In genomic region chr18:79553696-79554095, GRCh38 we compare ENCODE assay signal across 24 cellular contexts.
"Had no signal": no experiment of that assay in that cellular context is flagged by ENCODE, and none has a peak within 500 bp of the region (broad histone marks: within the 10 kb centered on the region; RNA-seq: fewer than 3 reads in every experiment).

No MANE protein-coding gene starts in this region.

- ATAC-seq: gastrocnemius medialis; left colon; pancreas; right lobe of liver; stimulated activated naive B cell treated with anti-CD40 and anti-IgM and Interleukin-4, amounts not matched to agents 10 μg/mL and 1 μg/mL and 100 μg/mL, for 72 hours had no signal

- H3K4me3 ChIP-seq: dorsolateral prefrontal cortex, gastrocnemius medialis, lung, pancreas, right lobe of liver, thoracic aorta, transverse colon, vagina had no signal

- H3K27me3 Mint-ChIP-seq: progenitor cell of endocrine pancreas; stimulated activated naive B cell treated with anti-CD40 and anti-IgM and Interleukin-4, amounts not matched to agents 10 μg/mL and 1 μg/mL and 100 μg/mL, for 72 hours; stimulated activated naive CD8-positive, alpha-beta T cell treated with anti-CD3 and anti-CD28 coated beads, Interleukin-15, Interleukin-2, amounts not matched to agents 100 ng/mL and 50 ng/mL, for 24 hours had no signal

- DNase-seq: central memory CD4-positive, alpha-beta T cell; effector CD4-positive, alpha-beta T cell; foreskin fibroblast; gastrocnemius medialis; kidney glomerular epithelial cell; left colon; midbrain; nephron progenitor cell; occipital lobe; pancreas; small intestine; stimulated activated CD4-positive, alpha-beta T cell treated with anti-CD3 and anti-CD28 coated beads, Interleukin-15, amount 100 ng/mL, for 24 hours; stimulated activated CD4-positive, alpha-beta T cell treated with anti-CD3 and anti-CD28 coated beads, Interleukin-2, amount 100 ng/mL, for 48 hours; stimulated activated naive B cell treated with anti-CD40 and anti-IgM and Interleukin-4, amounts not matched to agents 10 μg/mL and 1 μg/mL and 100 μg/mL, for 72 hours; transverse colon had no signal

- H3K4me3 Mint-ChIP-seq: memory B cell; nephron progenitor cell; stimulated activated naive B cell treated with anti-CD40 and anti-IgM and Interleukin-4, amounts not matched to agents 10 μg/mL and 1 μg/mL and 100 μg/mL, for 72 hours; stimulated activated naive CD8-positive, alpha-beta T cell treated with anti-CD3 and anti-CD28 coated beads, Interleukin-15, Interleukin-2, amounts not matched to agents 100 ng/mL and 50 ng/mL, for 24 hours had no signal

- H3K36me3 ChIP-seq: gastrocnemius medialis, pancreas, right lobe of liver, thoracic aorta, transverse colon, vagina had no signal

- H3K4me1 Mint-ChIP-seq: memory B cell; stimulated activated naive B cell treated with anti-CD40 and anti-IgM and Interleukin-4, amounts not matched to agents 10 μg/mL and 1 μg/mL and 100 μg/mL, for 72 hours had no signal

- H3K9me3 ChIP-seq: gastrocnemius medialis, pancreas, right lobe of liver, thoracic aorta, transverse colon, vagina had no signal

- H3K4me1 ChIP-seq: gastrocnemius medialis, pancreas, right lobe of liver, transverse colon, vagina had no signal

- H3K36me3 Mint-ChIP-seq: memory B cell; stimulated activated naive B cell treated with anti-CD40 and anti-IgM and Interleukin-4, amounts not matched to agents 10 μg/mL and 1 μg/mL and 100 μg/mL, for 72 hours had no signal

- H3K27ac ChIP-seq: dorsolateral prefrontal cortex, epithelial cell of prostate, gastrocnemius medialis, pancreas, right lobe of liver, thoracic aorta, transverse colon, vagina had no signal

- H3K27me3 ChIP-seq: pancreas, right lobe of liver, transverse colon, vagina had no signal

- H3K27ac Mint-ChIP-seq: memory B cell; nephron progenitor cell; progenitor cell of endocrine pancreas; stimulated activated naive B cell treated with anti-CD40 and anti-IgM and Interleukin-4, amounts not matched to agents 10 μg/mL and 1 μg/mL and 100 μg/mL, for 72 hours; stimulated activated naive CD8-positive, alpha-beta T cell treated with anti-CD3 and anti-CD28 coated beads, Interleukin-15, Interleukin-2, amounts not matched to agents 100 ng/mL and 50 ng/mL, for 24 hours had no signal

- H3K9me3 Mint-ChIP-seq: memory B cell; stimulated activated naive B cell treated with anti-CD40 and anti-IgM and Interleukin-4, amounts not matched to agents 10 μg/mL and 1 μg/mL and 100 μg/mL, for 72 hours; stimulated activated naive CD8-positive, alpha-beta T cell treated with anti-CD3 and anti-CD28 coated beads, Interleukin-15, Interleukin-2, amounts not matched to agents 100 ng/mL and 50 ng/mL, for 24 hours had no signal
